ENCODE assay signal across 11 cellular contexts in genomic region chr11:6475936-6476335, GRCh38. TPM values are rescaled to one million over a fixed set of nuclear protein-coding genes. Genes with fewer than 3 reads are reported as not detected.
DNase-seq lines count a peak whose midpoint lies in the region; ATAC-seq and TF ChIP-seq lines count a peak whose summit lies in the region.
"Had no signal": no experiment of that assay in that cellular context is flagged by ENCODE, and none has a peak within 500 bp of the region (broad histone marks: within the 10 kb centered on the region; RNA-seq: fewer than 3 reads in every experiment).

No MANE protein-coding gene starts in this region.

- H3K4me1 Mint-ChIP-seq in natural killer cell, result peaks cover 26 to 40% of the 10 kb centered on the region in 2 donors
- H3K4me1 Mint-ChIP-seq in natural killer cell treated with Interleukin-12 subunit alpha and Interleukin-12 subunit beta and Interleukin-15 and Interleukin-18, amount 100 ng/mL, for 72 hours (ENCODE audit: low read depth in 2 of 2), result peaks cover 21 to 29% of the 10 kb centered on the region in 2 donors
- H3K4me1 Mint-ChIP-seq in activated CD4-positive, alpha-beta memory T cell treated with anti-CD3 and anti-CD28 coated beads, Interleukin-2, amount 10 ng/mL, durations not matched to agents 7 days and 5 days, result peaks cover 41% of the 10 kb centered on the region
- peaks cover 31% of the 10 kb centered on the region for H3K4me1 Mint-ChIP-seq in activated T-helper 1 cell treated with anti-CD3 and anti-CD28 coated beads, Interleukin-12 subunit alpha, Interleukin-12 subunit beta, Interleukin-2, Interleukin-4 antibody, amounts not matched to agents 30 ng/mL and 10 ng/mL and 1 ng/mL, durations not matched to agents 14 hours and 24 hours and 36 hours (ENCODE audit: low read depth)

- CTCF ChIA-PET in activated CD4-positive, alpha-beta memory T cell treated with anti-CD3 and anti-CD28 coated beads, Interleukin-2, amount 10 ng/mL, durations not matched to agents 7 days and 5 days (lab: Charles Lee), result interaction anchor here (1.0 to 4.2 kb wide), 3 partner anchors 97 to 262 kb away, joined by 8 to 26 read pairs (median 9); no protein-coding TSS in a partner anchor

- H3K36me3 Mint-ChIP-seq in natural killer cell, result no peaks in the 10 kb centered on the region
- H3K36me3 Mint-ChIP-seq in natural killer cell treated with Interleukin-12 subunit alpha and Interleukin-12 subunit beta and Interleukin-15 and Interleukin-18, amount 100 ng/mL, for 72 hours, result no peaks in the 10 kb centered on the region
- peaks cover 23% of the 10 kb centered on the region for H3K36me3 Mint-ChIP-seq in activated CD4-positive, alpha-beta memory T cell treated with anti-CD3 and anti-CD28 coated beads, Interleukin-2, amount 10 ng/mL, durations not matched to agents 7 days and 5 days (ENCODE audit: low read depth)
- H3K36me3 Mint-ChIP-seq in activated T-helper 1 cell treated with anti-CD3 and anti-CD28 coated beads, Interleukin-12 subunit alpha, Interleukin-12 subunit beta, Interleukin-2, Interleukin-4 antibody, amounts not matched to agents 30 ng/mL and 10 ng/mL and 1 ng/mL, durations not matched to agents 14 hours and 24 hours and 36 hours (ENCODE audit: low read depth), result peaks cover 23% of the 10 kb centered on the region

- no peak for TF ChIP-seq POLR2A in spleen (IDR thresholded peaks at IDR 0.05)
- no peak for TF ChIP-seq POLR2A in vagina (IDR thresholded peaks at IDR 0.05)

- H3K4me1 ChIP-seq in NT2/D1 (ENCODE audit: insufficient read depth, insufficient read length) (peaks cover 5% of the 10 kb centered on the region), spleen (peaks cover 15 to 53% (median 41%) of the 10 kb centered on the region in 6 donors), vagina (peaks cover 42% of the 10 kb centered on the region)

- H3K27me3 ChIP-seq in NT2/D1 (ENCODE audit: insufficient read depth, insufficient read length), result peaks cover 11% of the 10 kb centered on the region
- H3K27me3 ChIP-seq in spleen (replicated peaks in 1 of 7), result no peaks in the 10 kb centered on the region
- H3K27me3 ChIP-seq in vagina, result no peaks in the 10 kb centered on the region

- H3K9ac ChIP-seq in NT2/D1 (ENCODE audit: insufficient read length, low read depth), result no peak overlapping the region

- H3K9me3 Mint-ChIP-seq in natural killer cell, result no peaks in the 10 kb centered on the region
- no peaks in the 10 kb centered on the region for H3K9me3 Mint-ChIP-seq in natural killer cell treated with Interleukin-12 subunit alpha and Interleukin-12 subunit beta and Interleukin-15 and Interleukin-18, amount 100 ng/mL, for 72 hours
- H3K9me3 Mint-ChIP-seq in activated CD4-positive, alpha-beta memory T cell treated with anti-CD3 and anti-CD28 coated beads, Interleukin-2, amount 10 ng/mL, durations not matched to agents 7 days and 5 days, result no peaks in the 10 kb centered on the region
- H3K9me3 Mint-ChIP-seq in activated T-helper 1 cell treated with anti-CD3 and anti-CD28 coated beads, Interleukin-12 subunit alpha, Interleukin-12 subunit beta, Interleukin-2, Interleukin-4 antibody, amounts not matched to agents 30 ng/mL and 10 ng/mL and 1 ng/mL, durations not matched to agents 14 hours and 24 hours and 36 hours, result no peaks in the 10 kb centered on the region
- H3K9me3 Mint-ChIP-seq: activated naive CD4-positive, alpha-beta T cell treated with anti-CD3 and anti-CD28 coated beads, Interleukin-2, amount 10 ng/mL, durations not matched to agents 7 days and 5 days; nephron progenitor cell had no signal

- no peaks in the 10 kb centered on the region for H3K27me3 Mint-ChIP-seq in natural killer cell (ENCODE audit: low read depth in 2 of 2)
- H3K27me3 Mint-ChIP-seq in natural killer cell treated with Interleukin-12 subunit alpha and Interleukin-12 subunit beta and Interleukin-15 and Interleukin-18, amount 100 ng/mL, for 72 hours, result no peaks in the 10 kb centered on the region
- peaks cover 4% of the 10 kb centered on the region for H3K27me3 Mint-ChIP-seq in activated CD4-positive, alpha-beta memory T cell treated with anti-CD3 and anti-CD28 coated beads, Interleukin-2, amount 10 ng/mL, durations not matched to agents 7 days and 5 days
- peaks cover 7% of the 10 kb centered on the region for H3K27me3 Mint-ChIP-seq in activated T-helper 1 cell treated with anti-CD3 and anti-CD28 coated beads, Interleukin-12 subunit alpha, Interleukin-12 subunit beta, Interleukin-2, Interleukin-4 antibody, amounts not matched to agents 30 ng/mL and 10 ng/mL and 1 ng/mL, durations not matched to agents 14 hours and 24 hours and 36 hours (ENCODE audit: insufficient read depth)

- H3K36me3 ChIP-seq in NT2/D1 (ENCODE audit: insufficient read depth, insufficient read length, low read length) (peaks cover 47% of the 10 kb centered on the region), spleen (peaks cover 0 to 35% (median 25%) of the 10 kb centered on the region in 6 donors), vagina (peaks cover 0 to 23% of the 10 kb centered on the region in 2 donors)

- POLR2A ChIA-PET in activated CD4-positive, alpha-beta memory T cell treated with anti-CD3 and anti-CD28 coated beads, Interleukin-2, amount 10 ng/mL, durations not matched to agents 7 days and 5 days (lab: Charles Lee), result interaction anchor here (1.3 to 1.7 kb wide), 2 partner anchors 9 to 97 kb away, joined by 3 to 5 read pairs; no protein-coding TSS in a partner anchor

- no peak overlapping the region for H3K4me3 ChIP-seq in NT2/D1 (ENCODE audit: insufficient read length, low read depth)
- H3K4me3 ChIP-seq in fibroblast of mammary gland (ENCODE audit: control insufficient read depth, low read depth, low read length), result no peak overlapping the region
- H3K4me3 ChIP-seq in spleen, result no peak overlapping the region
- no peak overlapping the region for H3K4me3 ChIP-seq in vagina

- H3K4me3 Mint-ChIP-seq in natural killer cell, result peak overlapping the region; percentile 63
- H3K4me3 Mint-ChIP-seq in natural killer cell treated with Interleukin-12 subunit alpha and Interleukin-12 subunit beta and Interleukin-15 and Interleukin-18, amount 100 ng/mL, for 72 hours, result no peak overlapping the region
- H3K4me3 Mint-ChIP-seq in activated CD4-positive, alpha-beta memory T cell treated with anti-CD3 and anti-CD28 coated beads, Interleukin-2, amount 10 ng/mL, durations not matched to agents 7 days and 5 days, result no peak overlapping the region
- no peak overlapping the region for H3K4me3 Mint-ChIP-seq in activated T-helper 1 cell treated with anti-CD3 and anti-CD28 coated beads, Interleukin-12 subunit alpha, Interleukin-12 subunit beta, Interleukin-2, Interleukin-4 antibody, amounts not matched to agents 30 ng/mL and 10 ng/mL and 1 ng/mL, durations not matched to agents 14 hours and 24 hours and 36 hours

- no peak for TF ChIP-seq CTCF in natural killer cell (IDR thresholded peaks at IDR 0.05)
- TF ChIP-seq CTCF in fibroblast of mammary gland (conservative IDR thresholded peaks at IDR 0.05; ENCODE audit: control insufficient read depth, insufficient read depth, low read depth, low read length), result no peak
- no peak for TF ChIP-seq CTCF in spleen (IDR thresholded peaks at IDR 0.05 in 8 of 11, conservative IDR thresholded peaks at IDR 0.05 in 3 of 11)
- no peak for TF ChIP-seq CTCF in vagina (IDR thresholded peaks at IDR 0.05)

- 89 to 92% (median 91%) methylated on average over 5 of the region's 5 CpGs for WGBS in spleen, 5 donors

- H3K9me3 ChIP-seq in NT2/D1 (ENCODE audit: insufficient read depth, low read length) (no peaks in the 10 kb centered on the region), spleen (no peaks in the 10 kb centered on the region), vagina (no peaks in the 10 kb centered on the region)

- H3K27ac ChIP-seq in spleen, result peak overlapping the region in 1 of 8 donors; percentile 16
- H3K27ac ChIP-seq in vagina, result no peak overlapping the region

- no peak for ATAC-seq in natural killer cell
- ATAC-seq in natural killer cell treated with Interleukin-12 subunit alpha and Interleukin-12 subunit beta and Interleukin-15 and Interleukin-18, amount 100 ng/mL, for 72 hours, result no peak

- DNase-seq in natural killer cell, result no peak
- DNase-seq in natural killer cell treated with Interleukin-12 subunit alpha and Interleukin-12 subunit beta and Interleukin-15 and Interleukin-18, amount 100 ng/mL, for 72 hours (ENCODE audit: low spot score), result no peak
- DNase-seq in NT2/D1 (ENCODE audit: low read depth, low spot score), result peak; percentile 5
- peak; percentile 12 for DNase-seq in fibroblast of mammary gland (ENCODE audit: low read depth)
- no peak for DNase-seq in activated CD4-positive, alpha-beta memory T cell treated with anti-CD3 and anti-CD28 coated beads, Interleukin-2, amount 10 ng/mL, durations not matched to agents 7 days and 5 days
- DNase-seq in spleen, result no peak
- DNase-seq in vagina (ENCODE audit: extremely low spot score in 2 of 2), result no peak
- no peak for DNase-seq in activated T-helper 1 cell treated with anti-CD3 and anti-CD28 coated beads, Interleukin-12 subunit alpha, Interleukin-12 subunit beta, Interleukin-2, Interleukin-4 antibody, amounts not matched to agents 30 ng/mL and 10 ng/mL and 1 ng/mL, durations not matched to agents 14 hours and 24 hours and 36 hours (ENCODE audit: low spot score)
- DNase-seq: activated naive CD4-positive, alpha-beta T cell treated with anti-CD3 and anti-CD28 coated beads, Interleukin-2, amount 10 ng/mL, durations not matched to agents 7 days and 5 days; C1 segment of cervical spinal cord; nephron progenitor cell had no signal

- intact Hi-C loops in natural killer cell (cut with micrococcal nuclease) (no loop called here), spleen (cut with DNase I; ENCODE audit: low total_unique reads) (no loop called here), vagina (cut with DNase I) (no loop called here)
- intact Hi-C loops in activated T-helper 1 cell treated with anti-CD3 and anti-CD28 coated beads, Interleukin-12 subunit alpha, Interleukin-12 subunit beta, Interleukin-2, Interleukin-4 antibody, amounts not matched to agents 30 ng/mL and 10 ng/mL and 1 ng/mL, durations not matched to agents 14 hours and 24 hours and 36 hours (cut with micrococcal nuclease), result no loop called here

- peak overlapping the region; percentile 68 to 89 for H3K27ac Mint-ChIP-seq in natural killer cell
- H3K27ac Mint-ChIP-seq in natural killer cell treated with Interleukin-12 subunit alpha and Interleukin-12 subunit beta and Interleukin-15 and Interleukin-18, amount 100 ng/mL, for 72 hours, result no peak overlapping the region
- H3K27ac Mint-ChIP-seq in activated CD4-positive, alpha-beta memory T cell treated with anti-CD3 and anti-CD28 coated beads, Interleukin-2, amount 10 ng/mL, durations not matched to agents 7 days and 5 days, result no peak overlapping the region
- no peak overlapping the region for H3K27ac Mint-ChIP-seq in activated T-helper 1 cell treated with anti-CD3 and anti-CD28 coated beads, Interleukin-12 subunit alpha, Interleukin-12 subunit beta, Interleukin-2, Interleukin-4 antibody, amounts not matched to agents 30 ng/mL and 10 ng/mL and 1 ng/mL, durations not matched to agents 14 hours and 24 hours and 36 hours
- H3K27ac Mint-ChIP-seq: activated naive CD4-positive, alpha-beta T cell treated with anti-CD3 and anti-CD28 coated beads, Interleukin-2, amount 10 ng/mL, durations not matched to agents 7 days and 5 days; nephron progenitor cell had no signal

RNA-seq across cellular contexts. Expression of gene TRIM3, which starts 2.2 kb away (rescaled TPM):
- total RNA-seq in natural killer cell, result 10 to 100 TPM; 26.4 to 30.9 (median 26.5) TPM
- 1 to 10 TPM; 6.1 to 7.7 TPM for total RNA-seq in natural killer cell treated with Interleukin-12 subunit alpha and Interleukin-12 subunit beta and Interleukin-15 and Interleukin-18, amount 100 ng/mL, for 72 hours
- 1 to 10 TPM; 7.9 to 9.9 TPM for total RNA-seq in activated CD4-positive, alpha-beta memory T cell treated with anti-CD3 and anti-CD28 coated beads, Interleukin-2, amount 10 ng/mL, durations not matched to agents 7 days and 5 days
- 10 to 100 TPM; 11.3 to 27.6 (median 19.9) TPM for total RNA-seq in spleen
- 1 to 10 TPM; 6.3 to 8.1 (median 6.8) TPM for polyA plus RNA-seq in spleen
- 27.5 TPM for total RNA-seq in vagina
- 2.4 and 3.1 TPM in 2 replicates for total RNA-seq in activated T-helper 1 cell treated with anti-CD3 and anti-CD28 coated beads, Interleukin-12 subunit alpha, Interleukin-12 subunit beta, Interleukin-2, Interleukin-4 antibody, amounts not matched to agents 30 ng/mL and 10 ng/mL and 1 ng/mL, durations not matched to agents 14 hours and 24 hours and 36 hours

RNA-seq across cellular contexts. Expression of gene ARFIP2, which starts 5.2 kb away (rescaled TPM):
- 10 to 100 TPM; 44.7 to 62.3 (median 51.4) TPM for total RNA-seq in natural killer cell
- total RNA-seq in natural killer cell treated with Interleukin-12 subunit alpha and Interleukin-12 subunit beta and Interleukin-15 and Interleukin-18, amount 100 ng/mL, for 72 hours, result 10 to 100 TPM; 50.8 to 71.7 TPM
- total RNA-seq in activated CD4-positive, alpha-beta memory T cell treated with anti-CD3 and anti-CD28 coated beads, Interleukin-2, amount 10 ng/mL, durations not matched to agents 7 days and 5 days, result 10 to 100 TPM; 38.5 to 39.2 TPM
- 10 to 100 TPM; 29.8 to 72.7 (median 37.1) TPM for total RNA-seq in spleen
- 10 to 100 TPM; 23.4 to 36.5 (median 35.8) TPM for polyA plus RNA-seq in spleen
- 54.0 TPM for total RNA-seq in vagina
- 51.5 and 53.8 TPM in 2 replicates for total RNA-seq in activated T-helper 1 cell treated with anti-CD3 and anti-CD28 coated beads, Interleukin-12 subunit alpha, Interleukin-12 subunit beta, Interleukin-2, Interleukin-4 antibody, amounts not matched to agents 30 ng/mL and 10 ng/mL and 1 ng/mL, durations not matched to agents 14 hours and 24 hours and 36 hours

RNA-seq across cellular contexts. Expression of gene TIMM10B, which starts 5.4 kb away (rescaled TPM):
- total RNA-seq in natural killer cell (10 to 100 TPM; 69.6 to 92.8 (median 71.4) TPM), spleen (10 to 100 TPM; 32.7 to 71.3 (median 46.9) TPM), vagina (98.7 TPM)
- 10 to 100 TPM; 44.1 to 57.4 TPM for total RNA-seq in natural killer cell treated with Interleukin-12 subunit alpha and Interleukin-12 subunit beta and Interleukin-15 and Interleukin-18, amount 100 ng/mL, for 72 hours
- total RNA-seq in activated CD4-positive, alpha-beta memory T cell treated with anti-CD3 and anti-CD28 coated beads, Interleukin-2, amount 10 ng/mL, durations not matched to agents 7 days and 5 days, result 10 to 100 TPM; 39.0 to 40.5 TPM
- 10 to 100 TPM; 10.7 to 33.8 (median 19.8) TPM for polyA plus RNA-seq in spleen
- total RNA-seq in activated T-helper 1 cell treated with anti-CD3 and anti-CD28 coated beads, Interleukin-12 subunit alpha, Interleukin-12 subunit beta, Interleukin-2, Interleukin-4 antibody, amounts not matched to agents 30 ng/mL and 10 ng/mL and 1 ng/mL, durations not matched to agents 14 hours and 24 hours and 36 hours, result 38.8 and 42.7 TPM in 2 replicates

RNA-seq across cellular contexts. Expression of gene DNHD1, which starts 21.1 kb away (rescaled TPM):
- total RNA-seq in natural killer cell (10 to 100 TPM; 29.6 to 38.3 (median 31.4) TPM), spleen (10 to 100 TPM; 19.0 to 40.7 (median 27.6) TPM), vagina (17.2 TPM)
- total RNA-seq in natural killer cell treated with Interleukin-12 subunit alpha and Interleukin-12 subunit beta and Interleukin-15 and Interleukin-18, amount 100 ng/mL, for 72 hours, result 10 to 100 TPM; 22.4 to 53.6 TPM
- total RNA-seq in activated CD4-positive, alpha-beta memory T cell treated with anti-CD3 and anti-CD28 coated beads, Interleukin-2, amount 10 ng/mL, durations not matched to agents 7 days and 5 days, result 10 to 100 TPM; 18.5 to 19.6 TPM
- polyA plus RNA-seq in spleen, result 10 to 100 TPM in 2 of 3 donors, 1 to 10 TPM in 1; 6.0 to 17.0 (median 15.1) TPM
- 18.2 and 20.0 TPM in 2 replicates for total RNA-seq in activated T-helper 1 cell treated with anti-CD3 and anti-CD28 coated beads, Interleukin-12 subunit alpha, Interleukin-12 subunit beta, Interleukin-2, Interleukin-4 antibody, amounts not matched to agents 30 ng/mL and 10 ng/mL and 1 ng/mL, durations not matched to agents 14 hours and 24 hours and 36 hours

RNA-seq across cellular contexts. Expression of gene HPX, which starts 35.1 kb away (rescaled TPM):
- 1 to 10 TPM in 1 of 3 donors, under 1 TPM in 2; 0.35 to 1.5 (median 0.98) TPM for total RNA-seq in natural killer cell
- under 1 TPM; 0.76 to 0.92 TPM for total RNA-seq in natural killer cell treated with Interleukin-12 subunit alpha and Interleukin-12 subunit beta and Interleukin-15 and Interleukin-18, amount 100 ng/mL, for 72 hours
- under 1 TPM in 1 of 2 experiments, not detected in 1; 0.18 TPM for total RNA-seq in activated CD4-positive, alpha-beta memory T cell treated with anti-CD3 and anti-CD28 coated beads, Interleukin-2, amount 10 ng/mL, durations not matched to agents 7 days and 5 days
- 1 to 10 TPM in 6 of 7 donors, not detected in 1; 1.0 to 3.8 (median 2.8) TPM for total RNA-seq in spleen
- polyA plus RNA-seq in spleen, result 1 to 10 TPM in 1 of 3 donors, under 1 TPM in 2; 0.65 to 1.4 (median 0.83) TPM
- total RNA-seq in vagina, result 0.98 TPM
- 1.2 TPM in 1 of 2 replicates, not detected in the other for total RNA-seq in activated T-helper 1 cell treated with anti-CD3 and anti-CD28 coated beads, Interleukin-12 subunit alpha, Interleukin-12 subunit beta, Interleukin-2, Interleukin-4 antibody, amounts not matched to agents 30 ng/mL and 10 ng/mL and 1 ng/mL, durations not matched to agents 14 hours and 24 hours and 36 hours

Comparison
In these comparisons a context has a peak if more than half of its experiments do, and no peak if none do; other contexts are left out.
1. H3K27ac Mint-ChIP-seq: peak in natural killer cell (2 of 2); none in natural killer cell treated with Interleukin-12 subunit alpha and Interleukin-12 subunit beta and Interleukin-15 and Interleukin-18, amount 100 ng/mL, for 72 hours (0 of 2), activated CD4-positive, alpha-beta memory T cell treated with anti-CD3 and anti-CD28 coated beads, Interleukin-2, amount 10 ng/mL, durations not matched to agents 7 days and 5 days (single experiment) and activated T-helper 1 cell treated with anti-CD3 and anti-CD28 coated beads, Interleukin-12 subunit alpha, Interleukin-12 subunit beta, Interleukin-2, Interleukin-4 antibody, amounts not matched to agents 30 ng/mL and 10 ng/mL and 1 ng/mL, durations not matched to agents 14 hours and 24 hours and 36 hours (single experiment).
2. DNase-seq: peak in NT2/D1 (single experiment) and fibroblast of mammary gland (single experiment); none in natural killer cell (single experiment), natural killer cell treated with Interleukin-12 subunit alpha and Interleukin-12 subunit beta and Interleukin-15 and Interleukin-18, amount 100 ng/mL, for 72 hours (single experiment), activated CD4-positive, alpha-beta memory T cell treated with anti-CD3 and anti-CD28 coated beads, Interleukin-2, amount 10 ng/mL, durations not matched to agents 7 days and 5 days (single experiment), spleen (single experiment), vagina (0 of 2) and activated T-helper 1 cell treated with anti-CD3 and anti-CD28 coated beads, Interleukin-12 subunit alpha, Interleukin-12 subunit beta, Interleukin-2, Interleukin-4 antibody, amounts not matched to agents 30 ng/mL and 10 ng/mL and 1 ng/mL, durations not matched to agents 14 hours and 24 hours and 36 hours (single experiment).